ENCODE assay signal across 1 cellular context in the genomic region with DNA sequence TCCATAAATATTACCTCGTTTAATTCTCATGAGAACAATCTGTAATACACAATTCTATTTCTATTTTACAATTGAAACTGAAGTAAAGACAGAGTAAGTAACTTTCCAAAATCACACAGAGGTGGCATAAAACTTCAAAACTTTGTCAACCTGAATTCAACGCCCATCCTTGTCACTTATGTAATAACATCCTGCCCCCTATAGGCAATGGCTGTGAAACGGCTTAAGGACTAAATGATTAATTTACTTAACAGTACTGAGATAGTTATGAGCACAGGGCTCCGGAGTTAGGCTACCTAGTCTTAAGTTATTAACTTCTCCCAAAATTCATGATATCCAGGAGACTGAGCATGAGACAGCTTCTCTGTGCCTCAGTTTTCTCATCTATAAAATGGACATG.
TF ChIP-seq lines count a peak whose summit lies in the region.

No MANE protein-coding gene starts in this region.

TF ChIP-seq in IMR-90, 13 proteins besides CTCF, POLR2A, EP300 and RAD21 (continued from another document):
- TF ChIP-seq, protein P1, sequence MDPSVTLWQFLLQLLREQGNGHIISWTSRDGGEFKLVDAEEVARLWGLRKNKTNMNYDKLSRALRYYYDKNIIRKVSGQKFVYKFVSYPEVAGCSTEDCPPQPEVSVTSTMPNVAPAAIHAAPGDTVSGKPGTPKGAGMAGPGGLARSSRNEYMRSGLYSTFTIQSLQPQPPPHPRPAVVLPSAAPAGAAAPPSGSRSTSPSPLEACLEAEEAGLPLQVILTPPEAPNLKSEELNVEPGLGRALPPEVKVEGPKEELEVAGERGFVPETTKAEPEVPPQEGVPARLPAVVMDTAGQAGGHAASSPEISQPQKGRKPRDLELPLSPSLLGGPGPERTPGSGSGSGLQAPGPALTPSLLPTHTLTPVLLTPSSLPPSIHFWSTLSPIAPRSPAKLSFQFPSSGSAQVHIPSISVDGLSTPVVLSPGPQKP (IDR thresholded peaks at IDR 0.05; ENCODE audit: borderline replicate concordance, low read depth, low read length): no peak
- TF ChIP-seq FOS (IDR thresholded peaks at IDR 0.05; ENCODE audit: low read depth, low read length) (no peak), CEBPB (IDR thresholded peaks at IDR 0.05; ENCODE audit: low read depth, low read length) (no peak)
TF ChIP-seq in IMR-90: peak in this region for 0.
